Comparison of ENCODE assay signal across 19 cellular contexts in genomic region chr6:147311218-147311617, GRCh38.
"Had no signal": no experiment of that assay in that cellular context is flagged by ENCODE, and none has a peak within 500 bp of the region (broad histone marks: within the 10 kb centered on the region; RNA-seq: fewer than 3 reads in every experiment).

No MANE protein-coding gene starts in this region.

- DNase-seq: activated CD4-positive, alpha-beta memory T cell treated with anti-CD3 and anti-CD28 coated beads for 36 hours; activated CD4-positive, alpha-beta T cell treated with anti-CD3 and anti-CD28 coated beads for 1 hour; activated gamma-delta T cell treated with Interleukin-2 at 50 U/mL for 16 hours; activated naive CD8-positive, alpha-beta T cell treated with anti-CD3 and anti-CD28 coated beads, Interleukin-2, amount 10 ng/mL, durations not matched to agents 7 days and 5 days; activated T-cell treated with anti-CD3 and anti-CD28 coated beads, Interleukin-2, amount 50 U/mL, for 4 hours; caudate nucleus; cortex of kidney; effector memory CD8-positive, alpha-beta T cell; heart left ventricle; left ventricle myocardium superior; mesenchymal stem cell; occipital lobe; sigmoid colon; stimulated activated CD4-positive, alpha-beta T cell treated with anti-CD3 and anti-CD28 coated beads, Interleukin-2, amount 100 ng/mL, for 48 hours; stimulated activated CD8-positive, alpha-beta memory T cell treated with anti-CD3 and anti-CD28 coated beads, Interleukin-4, amount 100 ng/mL, for 48 hours; stimulated activated naive CD8-positive, alpha-beta T cell treated with anti-CD3 and anti-CD28 coated beads, Interleukin-15, Interleukin-2, amounts not matched to agents 100 U/mL and 50 U/mL, for 24 hours; upper lobe of left lung had no signal

- H3K27ac ChIP-seq: heart left ventricle, sigmoid colon, suprapubic skin, upper lobe of left lung had no signal

- H3K9me3 ChIP-seq: heart left ventricle, sigmoid colon, suprapubic skin, upper lobe of left lung had no signal

- H3K27me3 ChIP-seq: heart left ventricle, sigmoid colon, suprapubic skin, upper lobe of left lung had no signal

- H3K4me1 ChIP-seq: heart left ventricle, sigmoid colon, suprapubic skin, upper lobe of left lung had no signal

- ATAC-seq: activated T-cell treated with anti-CD3 and anti-CD28 coated beads, Interleukin-2, amount 50 U/mL, for 4 hours; effector memory CD8-positive, alpha-beta T cell; heart left ventricle; left ventricle myocardium superior; natural killer cell treated with Interleukin-12 subunit alpha and Interleukin-12 subunit beta and Interleukin-15 and Interleukin-18, amount 100 ng/mL, for 72 hours; stimulated activated naive CD8-positive, alpha-beta T cell treated with anti-CD3 and anti-CD28 coated beads, Interleukin-15, Interleukin-2, amounts not matched to agents 100 U/mL and 50 U/mL, for 24 hours had no signal

- H3K4me3 ChIP-seq: heart left ventricle, sigmoid colon, suprapubic skin, upper lobe of left lung had no signal
